Comparison of ENCODE assay signal across 1 cellular context in genomic region chr1:184911103-184911502, GRCh38.
TF ChIP-seq lines count a peak whose summit lies in the region.

No MANE protein-coding gene starts in this region.

TF ChIP-seq in GM23338, 12 proteins besides CTCF, POLR2A, EP300 and RAD21 (continued from another document):
- TF ChIP-seq ZNF462 (CRISPR knock-in tag; IDR thresholded peaks at IDR 0.05) = no peak
- no peak for TF ChIP-seq ZNF114 (CRISPR knock-in tag; IDR thresholded peaks at IDR 0.05)
- TF ChIP-seq ETS1 (IDR thresholded peaks at IDR 0.05) = no peak
- no peak for TF ChIP-seq POLR2AphosphoS5 (IDR thresholded peaks at IDR 0.05; ENCODE audit: low read depth)
TF ChIP-seq in GM23338: peak in this region for 0.
